1 cellular context compared by ENCODE assay signal in the genomic region with DNA sequence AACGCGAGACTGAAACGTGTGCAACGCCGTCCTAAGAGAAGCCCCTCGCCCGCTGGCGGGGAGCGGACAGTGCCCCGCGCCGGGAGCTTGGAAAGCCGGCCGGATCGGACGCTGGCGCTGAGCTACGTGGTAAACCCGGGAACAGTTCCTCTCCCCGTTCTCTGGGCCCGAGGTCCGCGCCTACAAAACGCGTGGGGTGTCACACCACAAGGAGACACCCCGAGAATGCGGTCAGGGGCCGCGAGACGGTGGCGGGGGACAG.
TF ChIP-seq lines count a peak whose summit lies in the region.

No MANE protein-coding gene starts in this region.

TF ChIP-seq in K562, 482 proteins besides CTCF, POLR2A, EP300 and RAD21 (continued from another document):
- TF ChIP-seq, protein P1, sequence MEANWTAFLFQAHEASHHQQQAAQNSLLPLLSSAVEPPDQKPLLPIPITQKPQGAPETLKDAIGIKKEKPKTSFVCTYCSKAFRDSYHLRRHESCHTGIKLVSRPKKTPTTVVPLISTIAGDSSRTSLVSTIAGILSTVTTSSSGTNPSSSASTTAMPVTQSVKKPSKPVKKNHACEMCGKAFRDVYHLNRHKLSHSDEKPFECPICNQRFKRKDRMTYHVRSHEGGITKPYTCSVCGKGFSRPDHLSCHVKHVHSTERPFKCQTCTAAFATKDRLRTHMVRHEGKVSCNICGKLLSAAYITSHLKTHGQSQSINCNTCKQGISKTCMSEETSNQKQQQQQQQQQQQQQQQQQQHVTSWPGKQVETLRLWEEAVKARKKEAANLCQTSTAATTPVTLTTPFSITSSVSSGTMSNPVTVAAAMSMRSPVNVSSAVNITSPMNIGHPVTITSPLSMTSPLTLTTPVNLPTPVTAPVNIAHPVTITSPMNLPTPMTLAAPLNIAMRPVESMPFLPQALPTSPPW (CRISPR knock-in tag; IDR thresholded peaks at IDR 0.05) = no peak
- TF ChIP-seq U2AF1 (optimal IDR thresholded peaks at IDR 0.05; ENCODE audit: low read depth, low read length) = no peak
- TF ChIP-seq, protein P2, sequence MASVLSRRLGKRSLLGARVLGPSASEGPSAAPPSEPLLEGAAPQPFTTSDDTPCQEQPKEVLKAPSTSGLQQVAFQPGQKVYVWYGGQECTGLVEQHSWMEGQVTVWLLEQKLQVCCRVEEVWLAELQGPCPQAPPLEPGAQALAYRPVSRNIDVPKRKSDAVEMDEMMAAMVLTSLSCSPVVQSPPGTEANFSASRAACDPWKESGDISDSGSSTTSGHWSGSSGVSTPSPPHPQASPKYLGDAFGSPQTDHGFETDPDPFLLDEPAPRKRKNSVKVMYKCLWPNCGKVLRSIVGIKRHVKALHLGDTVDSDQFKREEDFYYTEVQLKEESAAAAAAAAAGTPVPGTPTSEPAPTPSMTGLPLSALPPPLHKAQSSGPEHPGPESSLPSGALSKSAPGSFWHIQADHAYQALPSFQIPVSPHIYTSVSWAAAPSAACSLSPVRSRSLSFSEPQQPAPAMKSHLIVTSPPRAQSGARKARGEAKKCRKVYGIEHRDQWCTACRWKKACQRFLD (CRISPR knock-in tag; IDR thresholded peaks at IDR 0.05) = no peak
